Comparison of ENCODE assay signal across 15 cellular contexts in the genomic region with DNA sequence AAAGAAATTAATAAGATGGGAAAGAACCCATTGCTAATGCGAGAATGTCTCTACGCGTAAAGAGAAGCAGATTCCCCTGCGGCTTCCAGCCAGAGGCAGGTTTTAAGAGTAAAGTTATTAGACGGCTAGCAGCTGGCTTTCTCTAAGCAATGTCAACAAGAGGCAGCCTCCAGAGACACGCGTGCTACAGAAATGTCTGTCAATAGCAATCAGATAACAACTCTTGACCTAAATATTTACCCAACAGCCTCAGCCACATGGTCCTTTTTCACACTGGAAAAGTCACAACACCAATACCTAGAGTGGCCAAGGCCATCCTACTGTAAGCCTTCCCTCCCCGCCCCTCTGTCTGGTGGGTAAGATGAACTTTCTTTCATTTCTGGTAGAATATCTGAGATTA.
"Had no signal": no experiment of that assay in that cellular context is flagged by ENCODE, and none has a peak within 500 bp of the region (broad histone marks: within the 10 kb centered on the region; RNA-seq: fewer than 3 reads in every experiment).

No MANE protein-coding gene starts in this region.

- H3K9me3 Mint-ChIP-seq: activated T-helper 2 cell treated with anti-CD3 and anti-CD28 coated beads, Interferon-gamma antibody, Interleukin-2, Interleukin-4, amounts not matched to agents 10 μg/mL and 5 μg/mL and 100 μg/mL, durations not matched to agents 14 hours and 24 hours and 36 hours had no signal

- DNase-seq: activated CD4-positive, alpha-beta T cell treated with anti-CD3 and anti-CD28 coated beads, Interleukin-2, amount 50 U/mL, for 1 hour; activated CD4-positive, CD25-positive, alpha-beta regulatory T cell; activated naive CD4-positive, alpha-beta T cell treated with anti-CD3 and anti-CD28 coated beads, Interleukin-2, amount 50 U/mL, for 16 hours; adrenal gland; central memory CD4-positive, alpha-beta T cell; effector CD8-positive, alpha-beta T cell; heart right ventricle; left ventricle myocardium superior; mesenchymal stem cell; stimulated activated CD4-positive, alpha-beta T cell treated with anti-CD3 and anti-CD28 coated beads, Interleukin-4, amount 100 ng/mL, for 1 hour; stimulated activated naive CD8-positive, alpha-beta T cell treated with anti-CD3 and anti-CD28 coated beads, Interleukin-15, amount 100 ng/mL, for 72 hours; testis; upper lobe of right lung had no signal

- H3K27ac Mint-ChIP-seq: activated T-helper 2 cell treated with anti-CD3 and anti-CD28 coated beads, Interferon-gamma antibody, Interleukin-2, Interleukin-4, amounts not matched to agents 10 μg/mL and 5 μg/mL and 100 μg/mL, durations not matched to agents 14 hours and 24 hours and 36 hours; natural killer cell treated with Interleukin-12 subunit alpha and Interleukin-12 subunit beta and Interleukin-15 and Interleukin-18, amount 100 ng/mL, for 72 hours; stimulated activated naive CD8-positive, alpha-beta T cell treated with anti-CD3 and anti-CD28 coated beads, Interleukin-15, amount 100 ng/mL, for 72 hours had no signal

- H3K4me3 Mint-ChIP-seq: natural killer cell treated with Interleukin-12 subunit alpha and Interleukin-12 subunit beta and Interleukin-15 and Interleukin-18, amount 100 ng/mL, for 72 hours; stimulated activated naive CD8-positive, alpha-beta T cell treated with anti-CD3 and anti-CD28 coated beads, Interleukin-15, amount 100 ng/mL, for 72 hours had no signal

- H3K36me3 Mint-ChIP-seq: natural killer cell treated with Interleukin-12 subunit alpha and Interleukin-12 subunit beta and Interleukin-15 and Interleukin-18, amount 100 ng/mL, for 72 hours had no signal

- H3K27me3 Mint-ChIP-seq: stimulated activated naive CD8-positive, alpha-beta T cell treated with anti-CD3 and anti-CD28 coated beads, Interleukin-15, amount 100 ng/mL, for 72 hours had no signal
